In the genomic region with DNA sequence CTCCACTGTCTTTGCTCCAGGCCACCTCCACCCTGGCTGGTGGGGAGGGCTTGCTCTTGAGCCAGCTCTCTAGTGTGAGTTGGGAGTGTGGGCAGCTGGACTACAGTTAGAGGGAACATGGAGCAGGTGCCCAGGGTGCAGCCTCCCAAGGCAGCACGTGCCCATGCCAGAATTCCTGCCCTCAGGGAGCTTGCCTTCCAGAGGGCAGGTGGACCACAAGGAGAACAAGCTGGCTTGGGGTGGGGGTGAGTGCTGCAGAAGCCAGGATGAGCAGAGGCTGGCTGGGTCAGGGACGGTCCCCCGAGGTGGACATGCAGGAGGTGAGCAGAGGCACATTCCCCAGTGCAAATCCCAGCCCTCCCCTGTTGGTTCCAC, we compare ENCODE assay signal across 17 cellular contexts.
A peak's percentile ranks its signal among the peaks of the same experiment; 100 is the strongest.
DNase-seq lines count a peak whose midpoint lies in the region; ATAC-seq and TF ChIP-seq lines count a peak whose summit lies in the region.
"Had no signal": no experiment of that assay in that cellular context is flagged by ENCODE, and none has a peak within 500 bp of the region (broad histone marks: within the 10 kb centered on the region; RNA-seq: fewer than 3 reads in every experiment).

No MANE protein-coding gene starts in this region.

- in situ Hi-C loops in gastrocnemius medialis (cut with MboI; ENCODE audit: low sequenced_read_pairs in 4 of 4) = no loop called here

- H3K4me1 ChIP-seq in left ventricle myocardium inferior = peaks cover 79% of the 10 kb centered on the region
- H3K4me1 ChIP-seq in gastrocnemius medialis = peaks cover 49 to 56% of the 10 kb centered on the region in 2 donors
- H3K4me1 ChIP-seq in uterus = peaks cover 12 to 32% of the 10 kb centered on the region in 2 donors
- peaks cover 12% of the 10 kb centered on the region for H3K4me1 ChIP-seq in OCI-LY7 (ENCODE audit: insufficient read depth, low read length, poor library complexity, severe bottlenecking)

- H3K4me2 ChIP-seq in OCI-LY7 (ENCODE audit: low read length) = no peak overlapping the region

- H3K9me3 ChIP-seq in left ventricle myocardium inferior (replicated peaks) (no peaks in the 10 kb centered on the region), gastrocnemius medialis (no peaks in the 10 kb centered on the region), uterus (no peaks in the 10 kb centered on the region), OCI-LY7 (ENCODE audit: low read length) (no peaks in the 10 kb centered on the region)
- H3K9me3 ChIP-seq in CD4-positive, alpha-beta T cell (ENCODE audit: control insufficient read depth, low read length) = no peaks in the 10 kb centered on the region
- H3K9me3 ChIP-seq: SJCRH30 had no signal

- no peak overlapping the region for H3K4me3 Mint-ChIP-seq in CD4-positive, alpha-beta T cell
- H3K4me3 Mint-ChIP-seq: activated CD4-positive, alpha-beta T cell treated with anti-CD3 and anti-CD28 coated beads for 36 hours; activated naive CD4-positive, alpha-beta T cell treated with anti-CD3 and anti-CD28 coated beads for 36 hours; CD8-positive, alpha-beta T cell; stimulated activated memory B cell treated with anti-CD40 and anti-IgM and Interleukin-4, amounts not matched to agents 10 μg/mL and 1 μg/mL and 100 μg/mL, for 72 hours had no signal

- BruUV-seq in OCI-LY7 (replicated peaks; lab: Mats Ljungman, UMichigan) = no TSS peak

- H2AFZ ChIP-seq in OCI-LY7 (ENCODE audit: low read length) = no peak overlapping the region

- no peaks in the 10 kb centered on the region for H3K4me1 Mint-ChIP-seq in CD4-positive, alpha-beta T cell (ENCODE audit: low read depth)

- intact Hi-C loops in left ventricle myocardium inferior (cut with micrococcal nuclease) (no loop called here), gastrocnemius medialis (cut with DNase I; ENCODE audit: low total_unique reads) (no loop called here), uterus (cut with DNase I; ENCODE audit: low total_unique reads) (no loop called here), OCI-LY7 (cut with micrococcal nuclease; ENCODE audit: unreplicated experiment) (no loop called here)
- intact Hi-C loops in CD4-positive, alpha-beta T cell (cut with DNase I, micrococcal nuclease) = no loop called here

- no peaks in the 10 kb centered on the region for H3K27me3 ChIP-seq in left ventricle myocardium inferior (ENCODE audit: low read depth)
- H3K27me3 ChIP-seq in gastrocnemius medialis = no peaks in the 10 kb centered on the region
- no peaks in the 10 kb centered on the region for H3K27me3 ChIP-seq in uterus
- no peaks in the 10 kb centered on the region for H3K27me3 ChIP-seq in CD4-positive, alpha-beta T cell (ENCODE audit: control insufficient read depth, insufficient read depth, low read length)
- H3K27me3 ChIP-seq: SJCRH30 had no signal

- peaks cover 9 to 33% of the 10 kb centered on the region in 2 donors for H3K36me3 Mint-ChIP-seq in activated naive CD4-positive, alpha-beta T cell treated with anti-CD3 and anti-CD28 coated beads, Interleukin-2, amount 50 U/mL, for 72 hours
- peaks cover 51% of the 10 kb centered on the region for H3K36me3 Mint-ChIP-seq in CD4-positive, alpha-beta T cell (ENCODE audit: low read depth)

- H3K36me3 ChIP-seq in left ventricle myocardium inferior (peaks cover 25% of the 10 kb centered on the region), gastrocnemius medialis (peaks cover 0 to 4% of the 10 kb centered on the region in 2 donors), uterus (no peaks in the 10 kb centered on the region), OCI-LY7 (ENCODE audit: insufficient read depth, low read length) (peaks cover 51% of the 10 kb centered on the region)

- H3K27ac ChIP-seq in left ventricle myocardium inferior (replicated peaks) (peak overlapping the region; percentile 71), gastrocnemius medialis (peak overlapping the region; percentile 63 to 88 (median 74)), uterus (peak overlapping the region; percentile 36 to 88), OCI-LY7 (ENCODE audit: low read depth, low read length, poor library complexity, severe bottlenecking) (no peak overlapping the region)
- H3K27ac ChIP-seq in CD4-positive, alpha-beta T cell (ENCODE audit: low read depth, low read length) = no peak overlapping the region
- H3K27ac ChIP-seq: SJCRH30 had no signal

- DNase-seq in activated naive CD4-positive, alpha-beta T cell treated with anti-CD3 and anti-CD28 coated beads, Interleukin-2, amount 50 U/mL, for 72 hours (ENCODE audit: low spot score in 2 of 2) = no peak
- no peak for DNase-seq in activated naive CD4-positive, alpha-beta T cell treated with anti-CD3 and anti-CD28 coated beads, Interleukin-2, amount 50 U/mL, for 16 hours
- peak; percentile 16 for DNase-seq in left ventricle myocardium inferior
- no peak for DNase-seq in gastrocnemius medialis
- peak in 1 of 2 donors; percentile 33 for DNase-seq in uterus
- no peak for DNase-seq in CD4-positive, alpha-beta T cell
- DNase-seq in OCI-LY7 (ENCODE audit: low spot score) = no peak
- DNase-seq: activated CD4-positive, alpha-beta T cell treated with anti-CD3 and anti-CD28 coated beads for 36 hours; activated naive CD4-positive, alpha-beta T cell treated with anti-CD3 and anti-CD28 coated beads for 36 hours; CD8-positive, alpha-beta T cell; central memory CD4-positive, alpha-beta T cell; mesendoderm; NCI-H146; SJCRH30; T-helper 9 cell had no signal

- H4K20me1 ChIP-seq in OCI-LY7 (ENCODE audit: insufficient read depth, low read length) = no peaks in the 10 kb centered on the region

- peak overlapping the region; percentile 9 to 18 for H3K27ac Mint-ChIP-seq in activated naive CD4-positive, alpha-beta T cell treated with anti-CD3 and anti-CD28 coated beads, Interleukin-2, amount 50 U/mL, for 72 hours
- no peak overlapping the region for H3K27ac Mint-ChIP-seq in CD4-positive, alpha-beta T cell
- H3K27ac Mint-ChIP-seq: activated CD4-positive, alpha-beta T cell treated with anti-CD3 and anti-CD28 coated beads for 36 hours; activated naive CD4-positive, alpha-beta T cell treated with anti-CD3 and anti-CD28 coated beads for 36 hours; stimulated activated memory B cell treated with anti-CD40 and anti-IgM and Interleukin-4, amounts not matched to agents 10 μg/mL and 1 μg/mL and 100 μg/mL, for 72 hours had no signal

- no peaks in the 10 kb centered on the region for H3K27me3 Mint-ChIP-seq in CD4-positive, alpha-beta T cell
- H3K27me3 Mint-ChIP-seq: activated CD4-positive, alpha-beta T cell treated with anti-CD3 and anti-CD28 coated beads for 36 hours; stimulated activated memory B cell treated with anti-CD40 and anti-IgM and Interleukin-4, amounts not matched to agents 10 μg/mL and 1 μg/mL and 100 μg/mL, for 72 hours had no signal

- H3K9me2 ChIP-seq in OCI-LY7 (ENCODE audit: insufficient read depth, low read length) = no peaks in the 10 kb centered on the region

- no peak for TF ChIP-seq POLR2A in gastrocnemius medialis (IDR thresholded peaks at IDR 0.05)
- no peak for TF ChIP-seq POLR2A in uterus (IDR thresholded peaks at IDR 0.05)

- H3K9me3 Mint-ChIP-seq in activated naive CD4-positive, alpha-beta T cell treated with anti-CD3 and anti-CD28 coated beads, Interleukin-2, amount 50 U/mL, for 72 hours = no peaks in the 10 kb centered on the region
- H3K9me3 Mint-ChIP-seq in CD4-positive, alpha-beta T cell = no peaks in the 10 kb centered on the region
- H3K9me3 Mint-ChIP-seq: activated naive CD4-positive, alpha-beta T cell treated with anti-CD3 and anti-CD28 coated beads for 36 hours; CD8-positive, alpha-beta T cell; stimulated activated memory B cell treated with anti-CD40 and anti-IgM and Interleukin-4, amounts not matched to agents 10 μg/mL and 1 μg/mL and 100 μg/mL, for 72 hours had no signal

- no peak overlapping the region for H3K4me3 ChIP-seq in left ventricle myocardium inferior
- no peak overlapping the region for H3K4me3 ChIP-seq in gastrocnemius medialis
- H3K4me3 ChIP-seq in uterus = no peak overlapping the region
- H3K4me3 ChIP-seq in OCI-LY7 (ENCODE audit: low read depth, low read length, poor library complexity, severe bottlenecking) = no peak overlapping the region
- H3K4me3 ChIP-seq: SJCRH30 had no signal

- no peak for TF ChIP-seq CTCF in left ventricle myocardium inferior (IDR thresholded peaks at IDR 0.05; ENCODE audit: borderline replicate concordance)
- no peak for TF ChIP-seq CTCF in gastrocnemius medialis (IDR thresholded peaks at IDR 0.05 in 4 of 5, conservative IDR thresholded peaks at IDR 0.05 in 1 of 5)
- no peak for TF ChIP-seq CTCF in uterus (IDR thresholded peaks at IDR 0.05)
- no peak for TF ChIP-seq CTCF in CD4-positive, alpha-beta T cell (IDR thresholded peaks at IDR 0.05)
- TF ChIP-seq CTCF in OCI-LY7 (conservative IDR thresholded peaks at IDR 0.05; ENCODE audit: low read length) = no peak

- POLR2A ChIA-PET in CD4-positive, alpha-beta T cell (lab: Charles Lee) = no interaction called here
- POLR2A ChIA-PET in OCI-LY7 (lab: Charles Lee) = interaction anchor here (0.6 to 1.3 kb wide), 2 partner anchors 89 to 369 kb away, joined by 3 read pairs; partner anchors contain the start of gene VGLL4

- H3K79me2 ChIP-seq in OCI-LY7 (ENCODE audit: insufficient read depth, low read depth, low read length) = no peaks in the 10 kb centered on the region

- CTCF ChIA-PET in CD4-positive, alpha-beta T cell (lab: Charles Lee) = no interaction called here
- CTCF ChIA-PET in OCI-LY7 (lab: Charles Lee; ENCODE audit: unreplicated experiment) = no interaction called here

- ATAC-seq in activated naive CD4-positive, alpha-beta T cell treated with anti-CD3 and anti-CD28 coated beads, Interleukin-2, amount 50 U/mL, for 72 hours = no peak
- ATAC-seq in gastrocnemius medialis (no peak), HG02852 (IDR thresholded peaks at IDR 0.05; ENCODE audit: unreplicated experiment) (no peak)
- no peak for ATAC-seq in CD4-positive, alpha-beta T cell (ENCODE audit: poor library complexity)
- ATAC-seq: activated CD4-positive, alpha-beta T cell treated with anti-CD3 and anti-CD28 coated beads for 36 hours; CD8-positive, alpha-beta T cell; stimulated activated memory B cell treated with anti-CD40 and anti-IgM and Interleukin-4, amounts not matched to agents 10 μg/mL and 1 μg/mL and 100 μg/mL, for 72 hours had no signal

Comparison
In these comparisons a context has a peak if more than half of its experiments do, and no peak if none do; other contexts are left out.
1. H3K27ac ChIP-seq: peak in left ventricle myocardium inferior (single experiment), gastrocnemius medialis (4 of 4) and uterus (2 of 2); none in CD4-positive, alpha-beta T cell (single experiment) and OCI-LY7 (single experiment).